8 cellular contexts compared by ENCODE assay signal in the genomic region with DNA sequence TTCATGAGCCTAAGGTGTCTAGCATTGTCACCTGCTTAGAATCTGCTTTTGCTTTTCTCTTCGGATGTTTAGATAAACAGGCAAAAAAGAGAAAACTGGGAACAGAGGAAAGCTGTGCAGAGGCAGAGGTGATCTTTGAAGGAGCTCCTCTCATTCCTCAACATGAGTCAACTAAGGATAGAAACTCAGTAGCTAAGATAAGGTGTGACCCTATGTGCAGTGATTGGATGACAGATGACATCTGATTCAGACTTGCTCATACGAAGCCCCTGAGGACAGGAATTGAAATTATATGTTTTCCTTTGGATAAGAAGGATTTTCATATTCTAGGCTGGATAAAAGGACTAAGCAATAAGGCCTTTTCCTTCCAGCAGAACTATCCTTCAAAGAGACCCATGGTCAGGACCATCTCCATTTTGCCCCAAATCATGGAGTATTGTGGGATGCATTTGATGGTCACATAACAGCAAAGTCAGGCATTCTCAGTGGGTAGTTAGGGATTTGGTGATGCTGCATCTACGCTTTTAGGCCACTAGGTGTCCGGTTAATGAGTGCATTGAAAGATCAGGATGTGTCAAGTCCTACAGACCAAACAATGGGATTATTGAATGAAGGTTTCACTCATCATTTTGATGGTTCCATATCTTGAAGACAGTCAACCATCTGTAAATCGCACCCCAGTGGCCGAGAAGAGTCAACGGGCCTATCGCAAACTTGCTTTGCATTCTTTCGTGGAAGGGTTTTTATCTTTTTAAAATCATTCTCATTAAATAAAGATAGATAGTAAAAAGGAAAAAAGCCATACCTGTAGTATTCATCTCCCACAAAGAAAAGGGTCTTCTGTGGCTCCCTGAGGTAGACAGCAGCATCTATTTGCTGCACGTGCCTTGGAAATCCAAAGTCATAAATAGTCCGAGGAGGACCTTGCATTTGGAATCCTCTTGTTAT. TPM values are rescaled to one million over a fixed set of nuclear protein-coding genes. Genes with fewer than 3 reads are reported as not detected.
DNase-seq lines count a peak whose midpoint lies in the region; ATAC-seq and TF ChIP-seq lines count a peak whose summit lies in the region.

No MANE protein-coding gene starts in this region.

- H3K9me3 ChIP-seq in SU-DHL-6 (ENCODE audit: insufficient read depth, low read length), result no peaks in the 10 kb centered on the region

- H3K36me3 ChIP-seq in SU-DHL-6 (ENCODE audit: low read length), result no peaks in the 10 kb centered on the region

- H3K4me3 ChIP-seq in HFF-Myc (replicated peaks; ENCODE audit: low read depth, low read length) (no peak overlapping the region), SU-DHL-6 (ENCODE audit: insufficient read depth, low read length, poor library complexity, severe bottlenecking) (no peak overlapping the region)

- H3K4me2 ChIP-seq in SU-DHL-6 (ENCODE audit: low read depth, low read length, poor library complexity, severe bottlenecking), result no peak overlapping the region

- no peaks in the 10 kb centered on the region for H3K27me3 ChIP-seq in SU-DHL-6 (ENCODE audit: low read length)

- H3K79me2 ChIP-seq in SU-DHL-6 (ENCODE audit: insufficient read depth, low read length), result no peaks in the 10 kb centered on the region

- no peak overlapping the region for H3K9ac ChIP-seq in SU-DHL-6 (ENCODE audit: low read length)

- H2AFZ ChIP-seq in SU-DHL-6 (ENCODE audit: low read depth, low read length, severe bottlenecking), result no peak overlapping the region

- TF ChIP-seq CTCF in HFF-Myc (IDR thresholded peaks at IDR 0.05; ENCODE audit: low read depth, low read length, missing control alignments), result peak; percentile 68
- peak; percentile 53 for TF ChIP-seq CTCF in SU-DHL-6 (IDR thresholded peaks at IDR 0.05; ENCODE audit: insufficient read depth, low read length, poor library complexity, severe bottlenecking)

- ATAC-seq in left lobe of liver (peak; percentile 90), GM21529 (IDR thresholded peaks at IDR 0.05; ENCODE audit: unreplicated experiment) (no peak), HG03196 (IDR thresholded peaks at IDR 0.05; ENCODE audit: unreplicated experiment) (no peak)

- DNase-seq in DMS53 (lab: John Stamatoyannopoulos, UW) (peak; percentile 85), HFF-Myc (ENCODE audit: extremely low read depth, low read depth) (no peak), left lobe of liver (ENCODE audit: low spot score) (no peak), OCI-M2 (lab: John Stamatoyannopoulos, UW; ENCODE audit: unreplicated experiment) (no peak), NCI-H2081 treated with DMSO at 0.1 percent for 48 hours (lab: John Stamatoyannopoulos, UW) (no peak)

- no peak overlapping the region for H3K27ac ChIP-seq in SU-DHL-6 (ENCODE audit: low read depth, low read length)

- no peaks in the 10 kb centered on the region for H4K20me1 ChIP-seq in SU-DHL-6 (ENCODE audit: low read depth, low read length)

- H3F3A ChIP-seq in SU-DHL-6 (ENCODE audit: insufficient read depth), result no peaks in the 10 kb centered on the region

- H3K9me2 ChIP-seq in SU-DHL-6 (replicated peaks; ENCODE audit: insufficient read depth, low read length), result no peaks in the 10 kb centered on the region

RNA-seq across cellular contexts. Expression of a gene that starts 32.2 kb away (rescaled TPM):
- not detected for total RNA-seq in left lobe of liver
